Comparison of ENCODE assay signal across 8 cellular contexts in genomic region chr7:875476-876076, GRCh38. TPM values are rescaled to one million over a fixed set of nuclear protein-coding genes. Genes with fewer than 3 reads are reported as not detected.
DNase-seq lines count a peak whose midpoint lies in the region; ATAC-seq and TF ChIP-seq lines count a peak whose summit lies in the region.

No MANE protein-coding gene starts in this region.

- peak overlapping the region; percentile 37 to 94 (median 50) for H3K4me3 ChIP-seq in Peyer's patch
- H3K4me3 ChIP-seq in gastroesophageal sphincter = peak overlapping the region; percentile 17 to 87
- H3K4me3 ChIP-seq in spleen = peak overlapping the region in 7 of 8 donors; percentile 22 to 92 (median 78)

- peaks cover 0 to 34% (median 0%) of the 10 kb centered on the region in 3 donors for H3K36me3 ChIP-seq in Peyer's patch
- peaks cover 0 to 24% of the 10 kb centered on the region in 2 donors for H3K36me3 ChIP-seq in gastroesophageal sphincter
- peaks cover 0 to 42% (median 14%) of the 10 kb centered on the region in 6 donors for H3K36me3 ChIP-seq in spleen

- H3K4me1 ChIP-seq in Peyer's patch (peaks cover 0 to 33% (median 7%) of the 10 kb centered on the region in 4 donors), gastroesophageal sphincter (peaks cover 2 to 80% (median 35%) of the 10 kb centered on the region in 3 donors), spleen (peaks cover 23 to 76% (median 63%) of the 10 kb centered on the region in 6 donors)

- no peak for ATAC-seq in gastroesophageal sphincter
- no peak for ATAC-seq in HG02798 (IDR thresholded peaks at IDR 0.05; ENCODE audit: poor library complexity, unreplicated experiment)
- no peak for ATAC-seq in GM18858 (IDR thresholded peaks at IDR 0.05; ENCODE audit: unreplicated experiment)

- H3K27me3 ChIP-seq in Peyer's patch (no peaks in the 10 kb centered on the region), gastroesophageal sphincter (no peaks in the 10 kb centered on the region), spleen (replicated peaks in 1 of 7) (no peaks in the 10 kb centered on the region)

- no peak for TF ChIP-seq CTCF in Peyer's patch (IDR thresholded peaks at IDR 0.05)
- TF ChIP-seq CTCF in gastroesophageal sphincter (IDR thresholded peaks at IDR 0.05) = no peak
- TF ChIP-seq CTCF in spleen (IDR thresholded peaks at IDR 0.05 in 8 of 11, conservative IDR thresholded peaks at IDR 0.05 in 3 of 11) = no peak

- intact Hi-C loops in spleen (cut with DNase I; ENCODE audit: low total_unique reads) = no loop called here

- TF ChIP-seq POLR2A in Peyer's patch (IDR thresholded peaks at IDR 0.05) = no peak
- TF ChIP-seq POLR2A in gastroesophageal sphincter (IDR thresholded peaks at IDR 0.05) = no peak
- TF ChIP-seq POLR2A in spleen (IDR thresholded peaks at IDR 0.05) = no peak

- WGBS in gastroesophageal sphincter (ENCODE audit: low coverage in 1 of 2), 2 donors = 43 to 77% methylated on average over 4 of the region's 27 CpGs
- WGBS in spleen, 5 donors = 77 to 87% (median 82%) methylated on average over 27 of the region's 27 CpGs

- no peaks in the 10 kb centered on the region for H3K9me3 ChIP-seq in Peyer's patch
- no peaks in the 10 kb centered on the region for H3K9me3 ChIP-seq in gastroesophageal sphincter
- no peaks in the 10 kb centered on the region for H3K9me3 ChIP-seq in spleen

- H3K27ac ChIP-seq in Peyer's patch (peak overlapping the region; percentile 69 to 95 (median 78)), gastroesophageal sphincter (peak overlapping the region; percentile 39 to 97 (median 86)), spleen (peak overlapping the region; percentile 74 to 93 (median 88))

- peak; percentile 11 for DNase-seq in NCI-H1105 treated with DMSO at 0.1 percent for 48 hours (lab: John Stamatoyannopoulos, UW)
- no peak for DNase-seq in NCI-H1105 (lab: John Stamatoyannopoulos, UW)
- peak in 1 of 3 donors; percentile 61 for DNase-seq in Peyer's patch
- peak; percentile 92 for DNase-seq in spleen
- no peak for DNase-seq in inferior parietal cortex (ENCODE audit: extremely low spot score)

- no peak for TF ChIP-seq EP300 in gastroesophageal sphincter (IDR thresholded peaks at IDR 0.05)

RNA-seq across cellular contexts. Expression of gene GET4, which starts 0.8 kb away (rescaled TPM):
- total RNA-seq in Peyer's patch (10 to 100 TPM; 29.7 to 93.3 (median 56.8) TPM), gastroesophageal sphincter (10 to 100 TPM; 18.4 to 34.8 (median 28.7) TPM), spleen (10 to 100 TPM; 25.4 to 39.5 (median 34.4) TPM)
- polyA plus RNA-seq in spleen = 10 to 100 TPM; 40.0 to 63.0 (median 53.9) TPM

RNA-seq across cellular contexts. Expression of gene SUN1, which starts 43.3 kb away (rescaled TPM):
- total RNA-seq in Peyer's patch (100 to 1,000 TPM; 113 to 259 (median 192) TPM), gastroesophageal sphincter (100 to 1,000 TPM; 151 to 261 (median 231) TPM), spleen (100 to 1,000 TPM; 103 to 181 (median 154) TPM)
- 10 to 100 TPM; 33.2 to 59.5 (median 54.9) TPM for polyA plus RNA-seq in spleen

Comparison
In these comparisons a context has a peak if more than half of its experiments do, and no peak if none do; other contexts are left out.
1. DNase-seq: peak in NCI-H1105 treated with DMSO at 0.1 percent for 48 hours (single experiment) and spleen (single experiment); none in NCI-H1105 (single experiment) and inferior parietal cortex (single experiment).
2. Peak in every context shown above with its lines, with median percentiles within 50 percentile points of each other: H3K27ac ChIP-seq and H3K4me3 ChIP-seq.